24 cellular contexts compared by ENCODE assay signal in the genomic region with DNA sequence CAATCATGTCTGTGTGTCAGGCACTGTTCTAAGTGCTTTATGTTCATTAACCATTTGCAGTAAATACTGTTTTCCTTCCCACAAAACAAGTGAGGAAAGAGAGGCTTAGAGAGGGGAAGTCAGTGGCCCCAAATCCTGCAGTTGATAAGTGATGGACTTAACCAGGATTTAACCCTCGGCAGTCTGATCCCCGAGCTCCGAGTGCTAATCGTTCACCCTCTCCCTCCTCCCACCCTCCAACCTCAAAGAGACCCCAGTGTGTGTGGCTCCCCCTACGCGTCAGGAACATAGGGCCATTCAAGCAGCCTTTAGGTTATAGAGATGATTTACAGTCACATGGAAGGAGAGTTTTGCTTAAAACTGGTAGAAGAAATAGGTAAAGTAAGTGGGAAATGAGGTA.
"Had no signal": no experiment of that assay in that cellular context is flagged by ENCODE, and none has a peak within 500 bp of the region (broad histone marks: within the 10 kb centered on the region; RNA-seq: fewer than 3 reads in every experiment).

No MANE protein-coding gene starts in this region.

- H3K27ac ChIP-seq: neural progenitor cell, ovary, parathyroid adenoma, psoas muscle, right lobe of liver, stomach, thoracic aorta, thyroid gland, tibial nerve, upper lobe of left lung, vagina had no signal

- H3K36me3 ChIP-seq: neural progenitor cell, ovary had no signal

- DNase-seq: natural killer cell; occipital lobe; ovary; posterior cingulate gyrus; psoas muscle; right cardiac atrium; right lobe of liver; sigmoid colon; small intestine; stimulated activated CD4-positive, alpha-beta T cell treated with anti-CD3 and anti-CD28 coated beads, Interleukin-15, amount 100 ng/mL, for 24 hours; stimulated activated CD4-positive, alpha-beta T cell treated with anti-CD3 and anti-CD28 coated beads, Interleukin-2, amount 100 ng/mL, for 24 hours; stimulated activated CD4-positive, alpha-beta T cell treated with anti-CD3 and anti-CD28 coated beads, Interleukin-2, amount 100 ng/mL, for 48 hours; stimulated activated CD4-positive, alpha-beta T cell treated with anti-CD3 and anti-CD28 coated beads, Interleukin-4, amount 100 ng/mL, for 24 hours; stimulated activated naive B cell treated with anti-CD40 and anti-IgM and Interleukin-4, amounts not matched to agents 10 μg/mL and 1 μg/mL and 100 μg/mL, for 72 hours; stimulated activated naive CD4-positive, alpha-beta T cell treated with Interleukin-2 at 50 U/mL for 16 hours; stomach; thyroid gland; trophoblast cell; upper lobe of left lung had no signal

- H3K9me3 ChIP-seq: ovary, psoas muscle, right lobe of liver, sigmoid colon, stomach, thoracic aorta, thyroid gland, tibial nerve, upper lobe of left lung, vagina had no signal
